Comparison of ENCODE assay signal across 14 cellular contexts in the genomic region with DNA sequence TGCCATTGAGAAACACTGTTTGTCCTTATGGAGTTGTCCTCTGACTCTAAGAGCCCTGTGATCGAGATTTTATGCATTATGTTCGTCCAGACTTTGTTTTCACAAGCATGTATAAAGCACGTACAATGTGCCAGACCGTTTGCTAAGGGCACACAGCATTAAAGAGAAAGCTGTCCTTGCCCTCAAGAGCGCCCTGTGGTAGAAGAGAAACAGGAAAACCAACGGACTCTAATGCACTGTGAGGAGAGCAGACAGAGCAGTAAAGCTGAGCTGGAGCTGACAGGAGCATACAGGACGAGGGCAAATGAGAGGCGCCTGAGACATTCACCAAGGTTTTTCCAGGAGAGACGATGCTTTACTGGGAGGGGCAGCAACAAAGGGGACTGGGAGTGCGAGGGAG.
DNase-seq lines count a peak whose midpoint lies in the region; ATAC-seq and TF ChIP-seq lines count a peak whose summit lies in the region.
"Had no signal": no experiment of that assay in that cellular context is flagged by ENCODE, and none has a peak within 500 bp of the region (broad histone marks: within the 10 kb centered on the region; RNA-seq: fewer than 3 reads in every experiment).

No MANE protein-coding gene starts in this region.

- H3K27ac ChIP-seq in prostate gland, result peak overlapping the region; percentile 38 to 62

- WGBS in prostate gland, result 47% methylated on average over 10 of the region's 10 CpGs

- intact Hi-C loops in activated T-helper 2 cell treated with anti-CD3 and anti-CD28 coated beads, Interferon-gamma antibody, Interleukin-2, Interleukin-4, amounts not matched to agents 10 μg/mL and 5 μg/mL and 100 μg/mL, durations not matched to agents 14 hours and 24 hours and 36 hours (cut with micrococcal nuclease), result no loop called here
- intact Hi-C loops in prostate gland (cut with DNase I), result no loop called here

- peak overlapping the region; percentile 15 for H3K4me3 Mint-ChIP-seq in activated T-helper 2 cell treated with anti-CD3 and anti-CD28 coated beads, Interferon-gamma antibody, Interleukin-2, Interleukin-4, amounts not matched to agents 10 μg/mL and 5 μg/mL and 100 μg/mL, durations not matched to agents 14 hours and 24 hours and 36 hours (ENCODE audit: low read depth)
- H3K4me3 Mint-ChIP-seq: HFFc6 had no signal

- peak; percentile 71 for ATAC-seq in GM19463 (IDR thresholded peaks at IDR 0.05; ENCODE audit: unreplicated experiment)
- ATAC-seq: PC-3 had no signal

- H3K9me3 Mint-ChIP-seq in activated T-helper 2 cell treated with anti-CD3 and anti-CD28 coated beads, Interferon-gamma antibody, Interleukin-2, Interleukin-4, amounts not matched to agents 10 μg/mL and 5 μg/mL and 100 μg/mL, durations not matched to agents 14 hours and 24 hours and 36 hours, result no peaks in the 10 kb centered on the region

- H3K36me3 Mint-ChIP-seq in activated T-helper 2 cell treated with anti-CD3 and anti-CD28 coated beads, Interferon-gamma antibody, Interleukin-2, Interleukin-4, amounts not matched to agents 10 μg/mL and 5 μg/mL and 100 μg/mL, durations not matched to agents 14 hours and 24 hours and 36 hours (ENCODE audit: low read depth), result no peaks in the 10 kb centered on the region

- H3K4me1 ChIP-seq in prostate gland (replicated peaks), result peaks cover 21% of the 10 kb centered on the region

- H3K27me3 ChIP-seq in GM06990 (replicated peaks; ENCODE audit: control insufficient read depth, insufficient read depth, low read length) (no peaks in the 10 kb centered on the region), prostate gland (replicated peaks; ENCODE audit: insufficient read depth) (no peaks in the 10 kb centered on the region)

- no peak for TF ChIP-seq CTCF in GM06990 (IDR thresholded peaks at IDR 0.05; ENCODE audit: insufficient read depth, low read length, poor library complexity, severe bottlenecking)
- TF ChIP-seq CTCF in prostate gland (IDR thresholded peaks at IDR 0.05), result no peak

- DNase-seq in GM06990 (ENCODE audit: extremely low read depth, insufficient read length), result no peak
- DNase-seq in activated T-helper 2 cell treated with anti-CD3 and anti-CD28 coated beads, Interferon-gamma antibody, Interleukin-2, Interleukin-4, amounts not matched to agents 10 μg/mL and 5 μg/mL and 100 μg/mL, durations not matched to agents 14 hours and 24 hours and 36 hours (ENCODE audit: low spot score), result no peak
- DNase-seq in prostate gland (ENCODE audit: low spot score), result peak; percentile 59
- DNase-seq in NCI-H226, result no peak
- DNase-seq in SHP77 treated with DMSO at 0.1 percent for 48 hours (lab: John Stamatoyannopoulos, UW), result no peak
- DNase-seq in HuH-7 (ENCODE audit: low spot score), result no peak
- no peak for DNase-seq in NCI-H2029 (lab: John Stamatoyannopoulos, UW)
- DNase-seq: activated gamma-delta T cell treated with Interleukin-2 at 50 U/mL for 16 hours, DMS 273 treated with DMSO at 0.1 percent for 48 hours, foreskin melanocyte, HFFc6, NCI-H1436 treated with DMSO at 0.1 percent for 48 hours, PC-3 had no signal

- H3K27me3 Mint-ChIP-seq in activated T-helper 2 cell treated with anti-CD3 and anti-CD28 coated beads, Interferon-gamma antibody, Interleukin-2, Interleukin-4, amounts not matched to agents 10 μg/mL and 5 μg/mL and 100 μg/mL, durations not matched to agents 14 hours and 24 hours and 36 hours (ENCODE audit: low read depth), result peaks cover 3% of the 10 kb centered on the region

- H3K36me3 ChIP-seq in GM06990 (ENCODE audit: control insufficient read depth, insufficient read depth, low read length) (no peaks in the 10 kb centered on the region), prostate gland (no peaks in the 10 kb centered on the region)

- no peaks in the 10 kb centered on the region for H3K9me3 ChIP-seq in prostate gland

- peak overlapping the region; percentile 16; the same call in 1 of the 2 replicates for H3K4me3 ChIP-seq in GM06990 (replicated peaks; ENCODE audit: low read depth, low read length)
- H3K4me3 ChIP-seq in prostate gland, result peak overlapping the region in 1 of 2 donors; percentile 19

- H3K27ac Mint-ChIP-seq in activated T-helper 2 cell treated with anti-CD3 and anti-CD28 coated beads, Interferon-gamma antibody, Interleukin-2, Interleukin-4, amounts not matched to agents 10 μg/mL and 5 μg/mL and 100 μg/mL, durations not matched to agents 14 hours and 24 hours and 36 hours, result no peak overlapping the region
- H3K27ac Mint-ChIP-seq: HFFc6 had no signal

- no peak for TF ChIP-seq POLR2A in prostate gland (IDR thresholded peaks at IDR 0.05)

- H3K4me1 Mint-ChIP-seq in activated T-helper 2 cell treated with anti-CD3 and anti-CD28 coated beads, Interferon-gamma antibody, Interleukin-2, Interleukin-4, amounts not matched to agents 10 μg/mL and 5 μg/mL and 100 μg/mL, durations not matched to agents 14 hours and 24 hours and 36 hours (ENCODE audit: low read depth), result no peaks in the 10 kb centered on the region
